In the genomic region with DNA sequence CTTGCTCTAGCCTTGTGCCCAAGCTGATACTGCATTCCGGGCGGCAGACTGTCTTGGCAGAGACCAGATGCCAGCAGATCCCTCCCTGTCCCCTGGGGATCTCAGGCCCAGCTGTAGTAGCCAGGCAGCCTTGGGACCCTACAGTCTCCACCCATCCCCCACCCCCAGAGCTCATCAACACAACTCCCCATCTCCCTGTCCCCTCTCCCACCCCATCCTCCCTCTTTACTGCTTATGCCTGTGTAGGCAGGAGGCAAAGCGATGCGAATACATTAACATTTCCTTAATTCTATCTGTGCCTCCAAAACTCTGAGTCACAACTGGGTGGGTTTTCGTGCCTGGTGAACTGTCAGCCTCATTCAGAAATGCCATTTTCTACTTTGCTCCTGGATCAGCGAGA, we compare ENCODE assay signal across 2 cellular contexts.
TF ChIP-seq lines count a peak whose summit lies in the region.

No MANE protein-coding gene starts in this region.

TF ChIP-seq in SK-N-SH, 30 proteins besides CTCF, POLR2A, EP300 and RAD21 (continued from another document):
- no peak for TF ChIP-seq MEF2A (IDR thresholded peaks at IDR 0.05; ENCODE audit: borderline replicate concordance, low read depth)
- no peak for TF ChIP-seq YY1 (IDR thresholded peaks at IDR 0.05; ENCODE audit: low read depth)
- no peak for TF ChIP-seq JUND (IDR thresholded peaks at IDR 0.05)
- TF ChIP-seq SIN3A (IDR thresholded peaks at IDR 0.05; ENCODE audit: borderline replicate concordance, low read depth, low read length) = no peak
- no peak for TF ChIP-seq RFX5 (IDR thresholded peaks at IDR 0.05; ENCODE audit: low read length)
- TF ChIP-seq TCF12 (IDR thresholded peaks at IDR 0.05) = no peak
- no peak for TF ChIP-seq SMC3 (IDR thresholded peaks at IDR 0.05; ENCODE audit: low read depth, low read length)
- no peak for TF ChIP-seq ELF1 (IDR thresholded peaks at IDR 0.05)
- no peak for TF ChIP-seq RCOR1 (IDR thresholded peaks at IDR 0.05; ENCODE audit: low read length)
- no peak for TF ChIP-seq CHD2 (IDR thresholded peaks at IDR 0.05; ENCODE audit: low read length, partially characterized antibody)

TF ChIP-seq in SK-N-SH treated with all-trans-retinoic acid at 6 μM for 48 hours, 23 proteins besides CTCF, POLR2A, EP300 and RAD21 (continued from another document):
- TF ChIP-seq GLIS3 (CRISPR knock-in tag; IDR thresholded peaks at IDR 0.05) = no peak
- TF ChIP-seq, protein P1, sequence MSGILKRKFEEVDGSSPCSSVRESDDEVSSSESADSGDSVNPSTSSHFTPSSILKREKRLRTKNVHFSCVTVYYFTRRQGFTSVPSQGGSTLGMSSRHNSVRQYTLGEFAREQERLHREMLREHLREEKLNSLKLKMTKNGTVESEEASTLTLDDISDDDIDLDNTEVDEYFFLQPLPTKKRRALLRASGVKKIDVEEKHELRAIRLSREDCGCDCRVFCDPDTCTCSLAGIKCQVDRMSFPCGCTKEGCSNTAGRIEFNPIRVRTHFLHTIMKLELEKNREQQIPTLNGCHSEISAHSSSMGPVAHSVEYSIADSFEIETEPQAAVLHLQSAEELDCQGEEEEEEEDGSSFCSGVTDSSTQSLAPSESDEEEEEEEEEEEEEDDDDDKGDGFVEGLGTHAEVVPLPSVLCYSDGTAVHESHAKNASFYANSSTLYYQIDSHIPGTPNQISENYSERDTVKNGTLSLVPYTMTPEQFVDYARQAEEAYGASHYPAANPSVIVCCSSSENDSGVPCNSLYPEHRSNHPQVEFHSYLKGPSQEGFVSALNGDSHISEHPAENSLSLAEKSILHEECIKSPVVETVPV (CRISPR knock-in tag; IDR thresholded peaks at IDR 0.05) = no peak
- no peak for TF ChIP-seq ZNF8 (CRISPR knock-in tag; IDR thresholded peaks at IDR 0.05)
- no peak for TF ChIP-seq OSR1 (CRISPR knock-in tag; IDR thresholded peaks at IDR 0.05)
- no peak for TF ChIP-seq TCF4 (CRISPR knock-in tag; IDR thresholded peaks at IDR 0.05; ENCODE audit: borderline replicate concordance)
